ENCODE assay signal across 9 cellular contexts in the genomic region with DNA sequence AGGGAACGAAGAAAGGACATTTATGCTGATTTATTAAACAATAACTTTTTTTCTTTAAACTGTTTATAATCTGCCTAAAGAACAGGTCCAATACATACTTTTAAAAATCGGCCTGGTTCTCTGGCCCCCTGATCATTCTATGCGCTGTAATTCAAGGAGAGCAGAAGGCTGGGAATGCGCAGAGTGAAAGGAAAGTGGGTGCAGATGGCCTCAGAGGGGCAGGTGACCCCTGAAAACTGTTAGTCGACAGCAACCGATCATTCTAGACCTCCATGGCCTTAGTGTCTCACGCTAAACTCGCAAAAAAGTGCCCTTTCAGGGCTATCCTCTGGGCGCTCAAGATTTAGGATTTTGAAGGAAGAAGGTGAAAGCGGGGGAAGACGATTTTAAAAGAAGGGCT. TPM values are rescaled to one million over a fixed set of nuclear protein-coding genes. Genes with fewer than 3 reads are reported as not detected.
DNase-seq lines count a peak whose midpoint lies in the region; ATAC-seq and TF ChIP-seq lines count a peak whose summit lies in the region.
"Had no signal": no experiment of that assay in that cellular context is flagged by ENCODE, and none has a peak within 500 bp of the region (broad histone marks: within the 10 kb centered on the region; RNA-seq: fewer than 3 reads in every experiment).

No MANE protein-coding gene starts in this region.

- no peaks in the 10 kb centered on the region for H3K27me3 ChIP-seq in brain microvascular endothelial cell (replicated peaks)
- no peaks in the 10 kb centered on the region for H3K27me3 ChIP-seq in lower lobe of right lung (ENCODE audit: low read depth)
- no peaks in the 10 kb centered on the region for H3K27me3 ChIP-seq in thyroid gland

- no peak for DNase-seq in activated CD8-positive, alpha-beta memory T cell treated with anti-CD3 and anti-CD28 coated beads, Interleukin-2, amount 10 ng/mL, durations not matched to agents 7 days and 5 days
- DNase-seq in activated CD8-positive, alpha-beta memory T cell treated with anti-CD3 and anti-CD28 coated beads, Interleukin-2, amount 50 U/mL, for 4 hours: no peak
- DNase-seq in brain microvascular endothelial cell: no peak
- no peak for DNase-seq in lower lobe of right lung
- no peak for DNase-seq in thyroid gland
- no peak for DNase-seq in middle frontal gyrus (ENCODE audit: extremely low spot score, low spot score)
- DNase-seq in NCI-H146 (lab: John Stamatoyannopoulos, UW): no peak
- no peak for DNase-seq in DMS79 (lab: John Stamatoyannopoulos, UW)
- DNase-seq: NCI-H226 had no signal

- H3K27ac ChIP-seq in brain microvascular endothelial cell (peak overlapping the region; percentile 40), lower lobe of right lung (peak overlapping the region; percentile 86), thyroid gland (peak overlapping the region; percentile 21 to 90 (median 88))

- H3K27ac Mint-ChIP-seq in activated CD8-positive, alpha-beta memory T cell treated with anti-CD3 and anti-CD28 coated beads, Interleukin-2, amount 10 ng/mL, durations not matched to agents 7 days and 5 days: no peak overlapping the region

- CTCF ChIA-PET in activated CD8-positive, alpha-beta memory T cell treated with anti-CD3 and anti-CD28 coated beads, Interleukin-2, amount 10 ng/mL, durations not matched to agents 7 days and 5 days (lab: Charles Lee): interaction anchor here (0.6 to 3.6 kb wide), 11 partner anchors 9 to 645 kb away, joined by 3 to 38 read pairs (median 7); a partner anchor contains a TSS

- H3K9me3 ChIP-seq in lower lobe of right lung: no peaks in the 10 kb centered on the region
- no peaks in the 10 kb centered on the region for H3K9me3 ChIP-seq in thyroid gland

- TF ChIP-seq CTCF in brain microvascular endothelial cell (IDR thresholded peaks at IDR 0.05; ENCODE audit: low read depth, low read length, missing control alignments) (no peak), lower lobe of right lung (IDR thresholded peaks at IDR 0.05) (no peak), thyroid gland (IDR thresholded peaks at IDR 0.05) (no peak)

- H3K9me3 Mint-ChIP-seq in activated CD8-positive, alpha-beta memory T cell treated with anti-CD3 and anti-CD28 coated beads, Interleukin-2, amount 10 ng/mL, durations not matched to agents 7 days and 5 days (ENCODE audit: low read depth): no peaks in the 10 kb centered on the region

- intact Hi-C loops in lower lobe of right lung (cut with DNase I): no loop called here
- intact Hi-C loops in thyroid gland (cut with DNase I): loop anchor here (5.0 kb wide), 2 partner anchors 64 to 426 kb away; no protein-coding TSS in a partner anchor

- 49 to 59% methylated on average over 11 of the region's 11 CpGs for WGBS in thyroid gland, 2 donors

- H3K27me3 Mint-ChIP-seq in activated CD8-positive, alpha-beta memory T cell treated with anti-CD3 and anti-CD28 coated beads, Interleukin-2, amount 10 ng/mL, durations not matched to agents 7 days and 5 days: peaks cover 36% of the 10 kb centered on the region

- H3K4me3 ChIP-seq in brain microvascular endothelial cell (ENCODE audit: low read depth, low read length) (peak overlapping the region; percentile 79), lower lobe of right lung (peak overlapping the region; percentile 77), thyroid gland (replicated peaks in 1 of 3) (peak overlapping the region in 1 of 3 donors; percentile 74)

- TF ChIP-seq POLR2A in thyroid gland (IDR thresholded peaks at IDR 0.05): no peak

- peak overlapping the region; percentile 66 for H3K4me3 Mint-ChIP-seq in activated CD8-positive, alpha-beta memory T cell treated with anti-CD3 and anti-CD28 coated beads, Interleukin-2, amount 10 ng/mL, durations not matched to agents 7 days and 5 days

- H3K36me3 ChIP-seq in brain microvascular endothelial cell (replicated peaks) (no peaks in the 10 kb centered on the region), lower lobe of right lung (no peaks in the 10 kb centered on the region), thyroid gland (no peaks in the 10 kb centered on the region)

- no peak for ATAC-seq in activated CD8-positive, alpha-beta memory T cell treated with anti-CD3 and anti-CD28 coated beads, Interleukin-2, amount 10 ng/mL, durations not matched to agents 7 days and 5 days
- no peak for ATAC-seq in lower lobe of right lung

- H3K4me1 Mint-ChIP-seq in activated CD8-positive, alpha-beta memory T cell treated with anti-CD3 and anti-CD28 coated beads, Interleukin-2, amount 10 ng/mL, durations not matched to agents 7 days and 5 days: peaks cover 17% of the 10 kb centered on the region

- H3K4me1 ChIP-seq in lower lobe of right lung (peaks cover 8% of the 10 kb centered on the region), thyroid gland (peaks cover 0 to 5% of the 10 kb centered on the region in 2 donors)

- no peaks in the 10 kb centered on the region for H3K36me3 Mint-ChIP-seq in activated CD8-positive, alpha-beta memory T cell treated with anti-CD3 and anti-CD28 coated beads, Interleukin-2, amount 10 ng/mL, durations not matched to agents 7 days and 5 days

- in situ Hi-C loops in brain microvascular endothelial cell (cut with HindIII; ENCODE audit: low pct_ligation_motif_present, low sequenced_read_pairs): no loop called here

RNA-seq across cellular contexts. Expression of gene PDE5A, which starts 2.2 kb away (rescaled TPM):
- under 1 TPM in 1 of 2 experiments, not detected in 1; 0.18 TPM for total RNA-seq in activated CD8-positive, alpha-beta memory T cell treated with anti-CD3 and anti-CD28 coated beads, Interleukin-2, amount 10 ng/mL, durations not matched to agents 7 days and 5 days
- total RNA-seq in lower lobe of right lung (39.8 TPM), thyroid gland (10 to 100 TPM; 20.9 to 74.0 (median 30.2) TPM)

Comparison
In these comparisons a context has a peak if more than half of its experiments do, and no peak if none do; other contexts are left out.
1. RNA of gene PDE5A, which starts 2.2 kb away (total RNA-seq): 39.8 TPM in lower lobe of right lung (single experiment) and 20.9 to 74.0 TPM in thyroid gland; 0.18 TPM in activated CD8-positive, alpha-beta memory T cell treated with anti-CD3 and anti-CD28 coated beads, Interleukin-2, amount 10 ng/mL, durations not matched to agents 7 days and 5 days; every median in the first group is over 10 times any median in the second.
2. Peak in every context shown above with its lines, with median percentiles within 50 percentile points of each other: H3K27ac ChIP-seq.